In genomic region chr20:17024513-17025105, GRCh38 we compare ENCODE assay signal across 14 cellular contexts.
DNase-seq lines count a peak whose midpoint lies in the region; ATAC-seq lines count a peak whose summit lies in the region.
"Had no signal": no experiment of that assay in that cellular context is flagged by ENCODE, and none has a peak within 500 bp of the region (broad histone marks: within the 10 kb centered on the region; RNA-seq: fewer than 3 reads in every experiment).

No MANE protein-coding gene starts in this region.

- no CpG with 5 or more reads among the region's 5 CpGs for WGBS in iPS DF 6.9 (ENCODE audit: insufficient coverage, insufficient read length)
- no CpG with 5 or more reads among the region's 5 CpGs for WGBS in trophoblast cell (ENCODE audit: extremely low coverage, insufficient coverage, insufficient read length)

- intact Hi-C loops in posterior vena cava (cut with DNase I) = no loop called here

- H3K79me1 ChIP-seq in trophoblast cell (ENCODE audit: low read length) = no peaks in the 10 kb centered on the region

- H3K14ac ChIP-seq in trophoblast cell (ENCODE audit: low read length) = no peak overlapping the region

- no peak overlapping the region for H3K9ac ChIP-seq in trophoblast cell (ENCODE audit: low read length)

- no peak overlapping the region for H3K27ac Mint-ChIP-seq in activated T-helper 17 cell treated with anti-CD3 and anti-CD28 coated beads, Interleukin-2, amount 50 U/mL, for 72 hours

- H3K4me2 ChIP-seq in trophoblast cell (ENCODE audit: low read length) = peak overlapping the region; percentile 1

- H3K4ac ChIP-seq in trophoblast cell (ENCODE audit: low read depth, low read length) = no peak overlapping the region

- H2AFZ ChIP-seq in trophoblast cell (ENCODE audit: insufficient read depth, low read length, poor library complexity) = no peak overlapping the region

- H3K27ac ChIP-seq in iPS DF 6.9 (ENCODE audit: low read length) (no peak overlapping the region), trophoblast cell (ENCODE audit: low read depth, low read length) (no peak overlapping the region)
- H3K27ac ChIP-seq: heart right ventricle, HL-60 had no signal

- no peak overlapping the region for H3K18ac ChIP-seq in trophoblast cell (ENCODE audit: low read length)

- H2BK12ac ChIP-seq in trophoblast cell (ENCODE audit: low read length) = no peak overlapping the region

- H4K12ac ChIP-seq in trophoblast cell (ENCODE audit: low read depth, low read length) = no peak overlapping the region

- ATAC-seq in GM18870 (IDR thresholded peaks at IDR 0.05; ENCODE audit: unreplicated experiment) = no peak
- ATAC-seq in activated T-helper 17 cell treated with anti-CD3 and anti-CD28 coated beads, Interleukin-2, amount 50 U/mL, for 72 hours (replicated peaks) = no peak
- ATAC-seq: heart right ventricle had no signal

- no peaks in the 10 kb centered on the region for H3K36me3 Mint-ChIP-seq in activated T-helper 17 cell treated with anti-CD3 and anti-CD28 coated beads, Interleukin-2, amount 50 U/mL, for 72 hours (ENCODE audit: low read depth)

- peaks cover 2% of the 10 kb centered on the region; the same call in 1 of the 2 replicates for H3K4me1 ChIP-seq in iPS DF 6.9 (ENCODE audit: control insufficient read depth, insufficient read depth, low read length)
- H3K4me1 ChIP-seq in trophoblast cell (ENCODE audit: control insufficient read depth in 1 of 2, insufficient read depth in 2 of 2, low read length in 2 of 2) = peaks cover 0 to 8% of the 10 kb centered on the region in 2 experiments
- H3K4me1 ChIP-seq: heart right ventricle had no signal

- H3K79me2 ChIP-seq in trophoblast cell (ENCODE audit: control insufficient read depth, insufficient read depth, low read length, poor library complexity) = no peaks in the 10 kb centered on the region

- H3K36me3 ChIP-seq in iPS DF 6.9 (ENCODE audit: control insufficient read depth, insufficient read depth, low read length) = no peaks in the 10 kb centered on the region
- H3K36me3 ChIP-seq in trophoblast cell (ENCODE audit: control insufficient read depth in 1 of 2, insufficient read depth in 2 of 2, low read length in 2 of 2) = no peaks in the 10 kb centered on the region
- H3K36me3 ChIP-seq: heart right ventricle had no signal

- H3K27me3 ChIP-seq in iPS DF 6.9 (ENCODE audit: control insufficient read depth, insufficient read depth, low read length) (0 out of 2 replicates have a peak, but pooled peaks cover 2% of the 10 kb centered on the region), trophoblast cell (ENCODE audit: insufficient read depth, low read length) (no peaks in the 10 kb centered on the region)

- H3K9me3 ChIP-seq in iPS DF 6.9 (ENCODE audit: control insufficient read depth, insufficient read depth, low read length) (no peaks in the 10 kb centered on the region; the same call in 1 of the 2 replicates), trophoblast cell (ENCODE audit: insufficient read depth, low read depth, low read length) (peaks cover 1% of the 10 kb centered on the region)

- H2BK5ac ChIP-seq in trophoblast cell (ENCODE audit: low read depth, low read length, poor library complexity) = no peak overlapping the region

- H3K9me3 Mint-ChIP-seq in activated T-helper 17 cell treated with anti-CD3 and anti-CD28 coated beads, Interleukin-2, amount 50 U/mL, for 72 hours = peaks cover 21% of the 10 kb centered on the region

- no peak overlapping the region for H4K8ac ChIP-seq in trophoblast cell (ENCODE audit: low read depth, low read length)

- DNase-seq in GM04503 (ENCODE audit: low read depth) (peak; percentile 16), RPMI7951 (ENCODE audit: low read depth) (peak; percentile 79), iPS DF 6.9 (ENCODE audit: low read depth, low spot score) (peak; percentile 35), trophoblast cell (peak in 1 of 2 donors; percentile 28), posterior vena cava (ENCODE audit: low spot score) (no peak)
- DNase-seq in activated CD8-positive, alpha-beta memory T cell treated with anti-CD3 and anti-CD28 coated beads, Interleukin-2, amount 50 U/mL, for 48 hours = no peak
- DNase-seq: activated CD4-positive, alpha-beta T cell treated with anti-CD3 and anti-CD28 coated beads, Interleukin-2, amount 50 U/mL, for 4 hours; heart right ventricle; MV-4-11; NCI-H2171 treated with DMSO at 0.1 percent for 48 hours; T-helper 2 cell had no signal

- no peaks in the 10 kb centered on the region for H3K4me1 Mint-ChIP-seq in activated T-helper 17 cell treated with anti-CD3 and anti-CD28 coated beads, Interleukin-2, amount 50 U/mL, for 72 hours

- H3K23ac ChIP-seq in trophoblast cell (ENCODE audit: low read length) = no peak overlapping the region

- no peak overlapping the region for H2BK120ac ChIP-seq in trophoblast cell (ENCODE audit: insufficient read depth, low read length, poor library complexity)

- H2AK5ac ChIP-seq in trophoblast cell (ENCODE audit: low read length) = no peak overlapping the region

- H3K4me3 ChIP-seq in iPS DF 6.9 (ENCODE audit: low read length) (no peak overlapping the region), trophoblast cell (ENCODE audit: low read depth, low read length) (no peak overlapping the region)
- H3K4me3 ChIP-seq: heart right ventricle had no signal

- H3K27me3 Mint-ChIP-seq in activated T-helper 17 cell treated with anti-CD3 and anti-CD28 coated beads, Interleukin-2, amount 50 U/mL, for 72 hours = peaks cover 5% of the 10 kb centered on the region

- no peak overlapping the region for H4K91ac ChIP-seq in trophoblast cell (ENCODE audit: low read depth, low read length)

- no peak overlapping the region for H3K4me3 Mint-ChIP-seq in activated T-helper 17 cell treated with anti-CD3 and anti-CD28 coated beads, Interleukin-2, amount 50 U/mL, for 72 hours

Comparison
In these comparisons a context has a peak if more than half of its experiments do, and no peak if none do; other contexts are left out.
1. DNase-seq: peak in GM04503 (single experiment), RPMI7951 (single experiment) and iPS DF 6.9 (single experiment); none in activated CD8-positive, alpha-beta memory T cell treated with anti-CD3 and anti-CD28 coated beads, Interleukin-2, amount 50 U/mL, for 48 hours (single experiment) and posterior vena cava (single experiment).